Comparison of ENCODE assay signal across 9 cellular contexts in genomic region chr6:154157082-154157481, GRCh38.
DNase-seq lines count a peak whose midpoint lies in the region; ATAC-seq and TF ChIP-seq lines count a peak whose summit lies in the region.
"Had no signal": no experiment of that assay in that cellular context is flagged by ENCODE, and none has a peak within 500 bp of the region (broad histone marks: within the 10 kb centered on the region; RNA-seq: fewer than 3 reads in every experiment).

No MANE protein-coding gene starts in this region.

- no peaks in the 10 kb centered on the region for H3K27me3 Mint-ChIP-seq in activated CD4-positive, alpha-beta memory T cell treated with anti-CD3 and anti-CD28 coated beads for 36 hours

- H3K36me3 ChIP-seq in rectal smooth muscle tissue (ENCODE audit: control insufficient read depth, insufficient read depth, low read length): no peaks in the 10 kb centered on the region
- H3K36me3 ChIP-seq: cardiac muscle cell had no signal

- H3K4me1 Mint-ChIP-seq in activated CD4-positive, alpha-beta memory T cell treated with anti-CD3 and anti-CD28 coated beads for 36 hours (ENCODE audit: low read depth): peaks cover 49% of the 10 kb centered on the region

- peak overlapping the region; percentile 68 for H3K27ac Mint-ChIP-seq in activated CD4-positive, alpha-beta memory T cell treated with anti-CD3 and anti-CD28 coated beads for 36 hours

- no peak overlapping the region for H3K27ac ChIP-seq in rectal smooth muscle tissue (ENCODE audit: low read depth, low read length)
- H3K27ac ChIP-seq: cardiac muscle cell had no signal

- peak overlapping the region; percentile 35 for H3K4me3 ChIP-seq in rectal smooth muscle tissue (ENCODE audit: low read length)
- H3K4me3 ChIP-seq: cardiac muscle cell had no signal

- no peaks in the 10 kb centered on the region for H3K27me3 ChIP-seq in rectal smooth muscle tissue (ENCODE audit: control insufficient read depth, insufficient read depth, low read length)
- H3K27me3 ChIP-seq: cardiac muscle cell had no signal

- peaks cover 3% of the 10 kb centered on the region for H3K4me1 ChIP-seq in rectal smooth muscle tissue (ENCODE audit: control insufficient read depth, insufficient read depth, low read length)

- intact Hi-C loops in activated CD4-positive, alpha-beta memory T cell treated with anti-CD3 and anti-CD28 coated beads for 36 hours (cut with micrococcal nuclease): loop anchor here (1.0 to 10.0 kb wide), 6 partner anchors 12 to 648 kb away; no protein-coding TSS in a partner anchor

- TF ChIP-seq POLR2A in GM18951 (IDR thresholded peaks at IDR 0.05; ENCODE audit: extremely low read depth, insufficient read depth, insufficient read length): peak; percentile 29

- in situ Hi-C loops in GM18951 (cut with MboI; ENCODE audit: low sequenced_read_pairs, unreplicated experiment): loop anchor here (10.0 kb wide), 1 partner anchor 118 kb away; no protein-coding TSS in a partner anchor

- H3K9me3 Mint-ChIP-seq in activated CD4-positive, alpha-beta memory T cell treated with anti-CD3 and anti-CD28 coated beads for 36 hours: no peaks in the 10 kb centered on the region

- DNase-seq in activated CD4-positive, alpha-beta memory T cell treated with anti-CD3 and anti-CD28 coated beads for 36 hours: peak; percentile 43
- DNase-seq in NCI-H2081 (lab: John Stamatoyannopoulos, UW) (no peak), 8988T (no peak), GM19240 (ENCODE audit: insufficient read length, low spot score) (no peak), iPS-NIHi7 (ENCODE audit: extremely low spot score) (no peak)

- H3K9ac ChIP-seq in rectal smooth muscle tissue (ENCODE audit: low read length): no peak overlapping the region

- peaks cover 7% of the 10 kb centered on the region for H3K36me3 Mint-ChIP-seq in activated CD4-positive, alpha-beta memory T cell treated with anti-CD3 and anti-CD28 coated beads for 36 hours

- CTCF ChIA-PET in activated CD4-positive, alpha-beta memory T cell treated with anti-CD3 and anti-CD28 coated beads for 36 hours (lab: Charles Lee): interaction anchor here (0.7 to 5.9 kb wide), 14 partner anchors 9 to 427 kb away, joined by 3 to 105 read pairs (median 5); no protein-coding TSS in a partner anchor

- peak overlapping the region; percentile 60 for H3K4me3 Mint-ChIP-seq in activated CD4-positive, alpha-beta memory T cell treated with anti-CD3 and anti-CD28 coated beads for 36 hours

- POLR2A ChIA-PET in activated CD4-positive, alpha-beta memory T cell treated with anti-CD3 and anti-CD28 coated beads for 36 hours (lab: Charles Lee): interaction anchor here (1.3 kb wide), 1 partner anchor 121 kb away, joined by 6 read pairs; no protein-coding TSS in a partner anchor

- ATAC-seq in HG02642 (IDR thresholded peaks at IDR 0.05; ENCODE audit: poor library complexity, unreplicated experiment): peak; percentile 59
